Comparison of ENCODE assay signal across 14 cellular contexts in the genomic region with DNA sequence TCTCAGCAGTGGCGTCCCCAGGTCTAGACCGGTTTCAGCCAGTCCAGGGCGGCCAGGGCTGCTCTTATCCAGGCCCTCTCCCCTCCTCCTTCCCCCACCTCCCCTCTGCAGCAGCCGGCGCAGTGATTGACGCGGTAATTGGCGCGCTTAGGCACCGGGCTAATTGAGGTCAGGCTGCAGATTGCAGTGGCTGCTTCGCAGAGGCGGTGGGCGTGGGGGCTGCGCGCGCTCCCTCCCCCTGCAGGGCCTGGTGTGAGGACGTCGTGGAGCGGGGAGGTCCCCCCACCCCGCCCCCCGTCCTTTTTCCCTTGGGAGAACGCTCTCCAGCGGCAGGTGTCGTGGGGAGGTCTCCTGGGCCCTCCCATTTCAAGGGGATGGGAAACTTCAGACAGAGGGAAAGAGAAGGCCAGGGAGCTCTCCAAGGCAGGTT.
A peak's percentile ranks its signal among the peaks of the same experiment; 100 is the strongest.
DNase-seq lines count a peak whose midpoint lies in the region; ATAC-seq and TF ChIP-seq lines count a peak whose summit lies in the region.
"Had no signal": no experiment of that assay in that cellular context is flagged by ENCODE, and none has a peak within 500 bp of the region (broad histone marks: within the 10 kb centered on the region; RNA-seq: fewer than 3 reads in every experiment).

No MANE protein-coding gene starts in this region.

- no peak for TF ChIP-seq CTCF in nephron (IDR thresholded peaks at IDR 0.05; ENCODE audit: unreplicated experiment in 3 of 3)
- TF ChIP-seq CTCF in tibial artery (IDR thresholded peaks at IDR 0.05) = no peak
- no peak for TF ChIP-seq CTCF in suprapubic skin (IDR thresholded peaks at IDR 0.05)

- intact Hi-C loops in tibial artery (cut with DNase I; ENCODE audit: low total_unique reads) (no loop called here), right cardiac atrium (cut with DNase I) (no loop called here)

- no peaks in the 10 kb centered on the region for H3K36me3 Mint-ChIP-seq in nephron (ENCODE audit: low read depth)
- H3K36me3 Mint-ChIP-seq: T-cell had no signal

- TF ChIP-seq EP300 in suprapubic skin (IDR thresholded peaks at IDR 0.05) = no peak

- H3K4me3 ChIP-seq in tibial artery = no peak overlapping the region
- H3K4me3 ChIP-seq in suprapubic skin = no peak overlapping the region
- H3K4me3 ChIP-seq in right cardiac atrium (ENCODE audit: low read length) = no peak overlapping the region
- H3K4me3 ChIP-seq: stomach had no signal

- H3K27ac Mint-ChIP-seq in nephron = no peak overlapping the region
- H3K27ac Mint-ChIP-seq: dendritic cell treated with granulocyte-macrophage colony-stimulating factor and Interleukin-4, amounts not matched to agents 40 ng/mL and 50 ng/mL, for 4 days had no signal

- H3K27ac ChIP-seq in angular gyrus (ENCODE audit: low read depth, low read length) = peak overlapping the region; percentile 54
- H3K27ac ChIP-seq in tibial artery = no peak overlapping the region
- H3K27ac ChIP-seq in suprapubic skin = no peak overlapping the region
- H3K27ac ChIP-seq in right cardiac atrium (ENCODE audit: low read length) = no peak overlapping the region
- H3K27ac ChIP-seq: stomach had no signal

- peaks cover 11% of the 10 kb centered on the region for H3K4me1 ChIP-seq in ES-I3 (ENCODE audit: insufficient read depth, low read length)
- no peaks in the 10 kb centered on the region for H3K4me1 ChIP-seq in tibial artery
- peaks cover 5% of the 10 kb centered on the region for H3K4me1 ChIP-seq in suprapubic skin
- H3K4me1 ChIP-seq in right cardiac atrium (ENCODE audit: control insufficient read depth, insufficient read depth, low read length) = no peaks in the 10 kb centered on the region

- H3K4me3 Mint-ChIP-seq in nephron = peak overlapping the region in 2 of 3 experiments; percentile 7 to 35
- H3K4me3 Mint-ChIP-seq: dendritic cell treated with granulocyte-macrophage colony-stimulating factor and Interleukin-4, amounts not matched to agents 40 ng/mL and 50 ng/mL, for 4 days; T-cell had no signal

- H3K4me1 Mint-ChIP-seq in nephron = peaks cover 17% of the 10 kb centered on the region
- H3K4me1 Mint-ChIP-seq: T-cell had no signal

- H3K27me3 ChIP-seq in tibial artery = peaks cover 0 to 54% of the 10 kb centered on the region in 2 donors
- peaks cover 43% of the 10 kb centered on the region for H3K27me3 ChIP-seq in suprapubic skin
- no peaks in the 10 kb centered on the region for H3K27me3 ChIP-seq in right cardiac atrium (ENCODE audit: control insufficient read depth, insufficient read depth)

- H3K36me3 ChIP-seq in ES-I3 (ENCODE audit: insufficient read depth, low read length) (no peaks in the 10 kb centered on the region), tibial artery (no peaks in the 10 kb centered on the region), suprapubic skin (no peaks in the 10 kb centered on the region)
- H3K36me3 ChIP-seq: stomach had no signal

- no peaks in the 10 kb centered on the region for H3K9me3 Mint-ChIP-seq in nephron
- H3K9me3 Mint-ChIP-seq: dendritic cell treated with granulocyte-macrophage colony-stimulating factor and Interleukin-4, amounts not matched to agents 40 ng/mL and 50 ng/mL, for 4 days; T-cell had no signal

- H3K27me3 Mint-ChIP-seq in nephron (ENCODE audit: low read depth) = peaks cover 40% of the 10 kb centered on the region

- TF ChIP-seq POLR2A in suprapubic skin (IDR thresholded peaks at IDR 0.05) = no peak

- peak; percentile 84 for DNase-seq in NCI-H146 treated with DMSO at 0.1 percent for 48 hours (lab: John Stamatoyannopoulos, UW; ENCODE audit: unreplicated experiment)
- no peak for DNase-seq in tibial artery
- no peak for DNase-seq in suprapubic skin (ENCODE audit: low spot score in 2 of 2)
- no peak for DNase-seq in right cardiac atrium
- DNase-seq: GF-D8, kidney glomerular epithelial cell, MM.1S, stomach, T-cell had no signal

- WGBS in suprapubic skin = 12% methylated on average over 18 of the region's 24 CpGs
- WGBS in right cardiac atrium = 3% methylated on average over 24 of the region's 24 CpGs

- ATAC-seq in GM18517 (IDR thresholded peaks at IDR 0.05; ENCODE audit: unreplicated experiment) (no peak), right cardiac atrium (no peak)
- ATAC-seq: T-cell had no signal

- H3K9ac ChIP-seq in ES-I3 (ENCODE audit: low read depth, low read length) = peak overlapping the region; percentile 46; the same call in 1 of the 2 replicates

- no peaks in the 10 kb centered on the region for H3K9me3 ChIP-seq in ES-I3 (ENCODE audit: control insufficient read depth, insufficient read depth, low read length)
- H3K9me3 ChIP-seq in tibial artery = no peaks in the 10 kb centered on the region
- no peaks in the 10 kb centered on the region for H3K9me3 ChIP-seq in suprapubic skin
- H3K9me3 ChIP-seq in right cardiac atrium (ENCODE audit: control insufficient read depth, low read length) = peaks cover 2% of the 10 kb centered on the region
- H3K9me3 ChIP-seq: stomach had no signal
